Comparison of ENCODE assay signal across 23 cellular contexts in genomic region chr1:50793521-50793920, GRCh38.
"Had no signal": no experiment of that assay in that cellular context is flagged by ENCODE, and none has a peak within 500 bp of the region (broad histone marks: within the 10 kb centered on the region; RNA-seq: fewer than 3 reads in every experiment).

No MANE protein-coding gene starts in this region.

- H3K4me1 ChIP-seq: left ventricle myocardium inferior, right lobe of liver, stomach, testis, transverse colon, vagina had no signal

- ATAC-seq: natural killer cell; right lobe of liver; stimulated activated naive B cell treated with anti-CD40 and anti-IgM and Interleukin-4, amounts not matched to agents 10 μg/mL and 1 μg/mL and 100 μg/mL, for 72 hours; stimulated activated naive CD8-positive, alpha-beta T cell treated with anti-CD3 and anti-CD28 coated beads, Interleukin-15, Interleukin-2, amounts not matched to agents 100 U/mL and 50 U/mL, for 24 hours had no signal

- H3K9me3 ChIP-seq: left ventricle myocardium inferior, ovary, right atrium auricular region, right lobe of liver, stomach, testis, thyroid gland, transverse colon, upper lobe of left lung, vagina had no signal

- H3K36me3 Mint-ChIP-seq: mesothelial cell of epicardium, natural killer cell had no signal

- H3K4me2 ChIP-seq: smooth muscle cell had no signal

- H3K27me3 ChIP-seq: ovary, right atrium auricular region, right lobe of liver, stomach, testis, thyroid gland, transverse colon, upper lobe of left lung, vagina had no signal

- H3K27ac ChIP-seq: left ventricle myocardium inferior, ovary, right atrium auricular region, right lobe of liver, stomach, testis, thyroid gland, transverse colon, upper lobe of left lung, vagina had no signal

- H3K4me3 ChIP-seq: left ventricle myocardium inferior, lung, ovary, right atrium auricular region, right lobe of liver, smooth muscle cell, stomach, testis, thyroid gland, transverse colon, upper lobe of left lung, vagina had no signal

- H3K36me3 ChIP-seq: left ventricle myocardium inferior, ovary, right atrium auricular region, right lobe of liver, stomach, thyroid gland, transverse colon, upper lobe of left lung, vagina had no signal

- DNase-seq: islet precursor cell; left ventricle myocardium inferior; mesendoderm; naive B cell; natural killer cell; nephron progenitor cell; ovary; right lobe of liver; stimulated activated CD4-positive, alpha-beta T cell treated with anti-CD3 and anti-CD28 coated beads, Interleukin-1b, Interleukin-23, amount 100 ng/mL, for 48 hours; stimulated activated CD4-positive, alpha-beta T cell treated with anti-CD3 and anti-CD28 coated beads, Interleukin-2, amount 100 ng/mL, for 48 hours; stimulated activated naive B cell treated with anti-CD40 and anti-IgM and Interleukin-4, amounts not matched to agents 10 μg/mL and 1 μg/mL and 100 μg/mL, for 72 hours; stimulated activated naive CD8-positive, alpha-beta T cell treated with anti-CD3 and anti-CD28 coated beads, Interleukin-15, Interleukin-2, amounts not matched to agents 100 U/mL and 50 U/mL, for 24 hours; stomach; testis; thyroid gland; transverse colon; upper lobe of left lung had no signal

- H3K9me3 Mint-ChIP-seq: mesothelial cell of epicardium; naive B cell; natural killer cell; nephron progenitor cell; stimulated activated naive B cell treated with anti-CD40 and anti-IgM and Interleukin-4, amounts not matched to agents 10 μg/mL and 1 μg/mL and 100 μg/mL, for 72 hours had no signal

- H3K27me3 Mint-ChIP-seq: naive B cell; progenitor cell of endocrine pancreas; stimulated activated naive B cell treated with anti-CD40 and anti-IgM and Interleukin-4, amounts not matched to agents 10 μg/mL and 1 μg/mL and 100 μg/mL, for 72 hours had no signal

- H3K4me1 Mint-ChIP-seq: mesothelial cell of epicardium, nephron progenitor cell had no signal

- H3K4me3 Mint-ChIP-seq: mesothelial cell of epicardium; naive B cell; natural killer cell; nephron progenitor cell; stimulated activated naive B cell treated with anti-CD40 and anti-IgM and Interleukin-4, amounts not matched to agents 10 μg/mL and 1 μg/mL and 100 μg/mL, for 72 hours had no signal

- H3K27ac Mint-ChIP-seq: mesothelial cell of epicardium; natural killer cell; nephron progenitor cell; progenitor cell of endocrine pancreas; stimulated activated naive B cell treated with anti-CD40 and anti-IgM and Interleukin-4, amounts not matched to agents 10 μg/mL and 1 μg/mL and 100 μg/mL, for 72 hours had no signal
